Comparison of ENCODE assay signal across 1 cellular context in the genomic region with DNA sequence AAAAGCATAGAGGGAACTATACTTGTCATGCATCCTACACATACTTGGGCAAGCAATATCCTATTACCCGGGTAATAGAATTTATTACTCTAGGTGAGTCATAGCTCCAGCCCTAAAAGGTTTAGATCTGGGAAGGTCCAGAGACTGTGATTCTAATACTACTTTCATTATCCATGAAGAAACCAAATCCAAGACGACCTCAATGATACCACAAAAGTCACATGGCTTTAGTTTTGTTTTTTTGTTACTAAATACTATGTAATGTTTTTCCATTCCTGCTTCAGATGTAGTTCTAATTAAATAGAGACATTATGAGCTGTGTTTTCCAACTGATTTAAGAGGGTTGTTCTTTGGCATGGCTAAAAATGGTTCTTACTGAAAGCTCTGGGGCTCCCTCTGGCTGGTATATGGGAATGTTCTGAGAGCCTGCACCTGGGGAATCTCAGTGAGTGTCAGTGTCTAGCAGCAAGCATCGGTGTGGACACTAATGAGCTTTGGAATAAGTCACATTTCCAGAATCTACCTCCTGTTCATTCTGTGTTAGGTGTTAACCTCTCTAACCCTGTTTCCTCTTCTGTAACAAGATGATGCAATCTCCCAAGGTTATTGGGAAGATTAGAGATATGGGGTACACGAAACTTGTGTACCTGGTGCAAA.
TF ChIP-seq lines count a peak whose summit lies in the region.

No MANE protein-coding gene starts in this region.

TF ChIP-seq in GM23338, 12 proteins besides CTCF, POLR2A, EP300 and RAD21:
- TF ChIP-seq ZNF462 (CRISPR knock-in tag; IDR thresholded peaks at IDR 0.05) (no peak), JUNB (IDR thresholded peaks at IDR 0.05; ENCODE audit: unreplicated experiment) (no peak), ZNF331 (CRISPR knock-in tag; IDR thresholded peaks at IDR 0.05; ENCODE audit: low read depth) (no peak), POLR2AphosphoS5 (IDR thresholded peaks at IDR 0.05; ENCODE audit: low read depth) (no peak), EZH2 (IDR thresholded peaks at IDR 0.05; ENCODE audit: low read depth, unreplicated experiment) (no peak), NANOG (IDR thresholded peaks at IDR 0.05; ENCODE audit: borderline replicate concordance) (no peak), STAT1 (IDR thresholded peaks at IDR 0.05; ENCODE audit: unreplicated experiment) (no peak), EZH2phosphoT487 (IDR thresholded peaks at IDR 0.05; ENCODE audit: unreplicated experiment) (no peak), ZNF114 (CRISPR knock-in tag; IDR thresholded peaks at IDR 0.05) (no peak), CREB1 (CRISPR knock-in tag; IDR thresholded peaks at IDR 0.05; ENCODE audit: low read depth) (no peak)
- TF ChIP-seq, protein P1, sequence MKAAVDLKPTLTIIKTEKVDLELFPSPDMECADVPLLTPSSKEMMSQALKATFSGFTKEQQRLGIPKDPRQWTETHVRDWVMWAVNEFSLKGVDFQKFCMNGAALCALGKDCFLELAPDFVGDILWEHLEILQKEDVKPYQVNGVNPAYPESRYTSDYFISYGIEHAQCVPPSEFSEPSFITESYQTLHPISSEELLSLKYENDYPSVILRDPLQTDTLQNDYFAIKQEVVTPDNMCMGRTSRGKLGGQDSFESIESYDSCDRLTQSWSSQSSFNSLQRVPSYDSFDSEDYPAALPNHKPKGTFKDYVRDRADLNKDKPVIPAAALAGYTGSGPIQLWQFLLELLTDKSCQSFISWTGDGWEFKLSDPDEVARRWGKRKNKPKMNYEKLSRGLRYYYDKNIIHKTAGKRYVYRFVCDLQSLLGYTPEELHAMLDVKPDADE (IDR thresholded peaks at IDR 0.05): no peak
- TF ChIP-seq, protein P2, sequence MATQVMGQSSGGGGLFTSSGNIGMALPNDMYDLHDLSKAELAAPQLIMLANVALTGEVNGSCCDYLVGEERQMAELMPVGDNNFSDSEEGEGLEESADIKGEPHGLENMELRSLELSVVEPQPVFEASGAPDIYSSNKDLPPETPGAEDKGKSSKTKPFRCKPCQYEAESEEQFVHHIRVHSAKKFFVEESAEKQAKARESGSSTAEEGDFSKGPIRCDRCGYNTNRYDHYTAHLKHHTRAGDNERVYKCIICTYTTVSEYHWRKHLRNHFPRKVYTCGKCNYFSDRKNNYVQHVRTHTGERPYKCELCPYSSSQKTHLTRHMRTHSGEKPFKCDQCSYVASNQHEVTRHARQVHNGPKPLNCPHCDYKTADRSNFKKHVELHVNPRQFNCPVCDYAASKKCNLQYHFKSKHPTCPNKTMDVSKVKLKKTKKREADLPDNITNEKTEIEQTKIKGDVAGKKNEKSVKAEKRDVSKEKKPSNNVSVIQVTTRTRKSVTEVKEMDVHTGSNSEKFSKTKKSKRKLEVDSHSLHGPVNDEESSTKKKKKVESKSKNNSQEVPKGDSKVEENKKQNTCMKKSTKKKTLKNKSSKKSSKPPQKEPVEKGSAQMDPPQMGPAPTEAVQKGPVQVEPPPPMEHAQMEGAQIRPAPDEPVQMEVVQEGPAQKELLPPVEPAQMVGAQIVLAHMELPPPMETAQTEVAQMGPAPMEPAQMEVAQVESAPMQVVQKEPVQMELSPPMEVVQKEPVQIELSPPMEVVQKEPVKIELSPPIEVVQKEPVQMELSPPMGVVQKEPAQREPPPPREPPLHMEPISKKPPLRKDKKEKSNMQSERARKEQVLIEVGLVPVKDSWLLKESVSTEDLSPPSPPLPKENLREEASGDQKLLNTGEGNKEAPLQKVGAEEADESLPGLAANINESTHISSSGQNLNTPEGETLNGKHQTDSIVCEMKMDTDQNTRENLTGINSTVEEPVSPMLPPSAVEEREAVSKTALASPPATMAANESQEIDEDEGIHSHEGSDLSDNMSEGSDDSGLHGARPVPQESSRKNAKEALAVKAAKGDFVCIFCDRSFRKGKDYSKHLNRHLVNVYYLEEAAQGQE (IDR thresholded peaks at IDR 0.05; ENCODE audit: unreplicated experiment): no peak
